In the genomic region with DNA sequence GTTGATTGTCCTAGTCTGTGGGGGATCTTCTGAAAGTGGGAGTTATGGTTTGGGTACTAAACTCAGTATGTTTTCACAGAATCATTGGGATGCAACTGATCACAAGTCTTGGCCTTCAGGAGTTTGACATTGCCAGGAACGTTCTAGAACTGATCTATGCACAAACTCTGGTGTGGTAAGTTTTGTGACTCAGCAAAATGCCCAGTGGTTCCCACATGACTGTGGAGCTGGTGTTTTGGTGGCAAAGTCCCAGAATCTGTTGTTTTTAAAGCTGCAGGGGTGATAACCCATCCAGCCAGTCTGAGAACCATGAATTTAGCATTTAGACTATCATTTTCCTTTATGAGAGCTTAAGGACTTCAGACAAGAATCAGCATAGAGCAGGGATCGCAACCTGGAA, we compare ENCODE assay signal across 1 cellular context.
TF ChIP-seq lines count a peak whose summit lies in the region.

No MANE protein-coding gene starts in this region.

TF ChIP-seq in GM23338, 12 proteins besides CTCF, POLR2A, EP300 and RAD21:
- TF ChIP-seq, protein P1, sequence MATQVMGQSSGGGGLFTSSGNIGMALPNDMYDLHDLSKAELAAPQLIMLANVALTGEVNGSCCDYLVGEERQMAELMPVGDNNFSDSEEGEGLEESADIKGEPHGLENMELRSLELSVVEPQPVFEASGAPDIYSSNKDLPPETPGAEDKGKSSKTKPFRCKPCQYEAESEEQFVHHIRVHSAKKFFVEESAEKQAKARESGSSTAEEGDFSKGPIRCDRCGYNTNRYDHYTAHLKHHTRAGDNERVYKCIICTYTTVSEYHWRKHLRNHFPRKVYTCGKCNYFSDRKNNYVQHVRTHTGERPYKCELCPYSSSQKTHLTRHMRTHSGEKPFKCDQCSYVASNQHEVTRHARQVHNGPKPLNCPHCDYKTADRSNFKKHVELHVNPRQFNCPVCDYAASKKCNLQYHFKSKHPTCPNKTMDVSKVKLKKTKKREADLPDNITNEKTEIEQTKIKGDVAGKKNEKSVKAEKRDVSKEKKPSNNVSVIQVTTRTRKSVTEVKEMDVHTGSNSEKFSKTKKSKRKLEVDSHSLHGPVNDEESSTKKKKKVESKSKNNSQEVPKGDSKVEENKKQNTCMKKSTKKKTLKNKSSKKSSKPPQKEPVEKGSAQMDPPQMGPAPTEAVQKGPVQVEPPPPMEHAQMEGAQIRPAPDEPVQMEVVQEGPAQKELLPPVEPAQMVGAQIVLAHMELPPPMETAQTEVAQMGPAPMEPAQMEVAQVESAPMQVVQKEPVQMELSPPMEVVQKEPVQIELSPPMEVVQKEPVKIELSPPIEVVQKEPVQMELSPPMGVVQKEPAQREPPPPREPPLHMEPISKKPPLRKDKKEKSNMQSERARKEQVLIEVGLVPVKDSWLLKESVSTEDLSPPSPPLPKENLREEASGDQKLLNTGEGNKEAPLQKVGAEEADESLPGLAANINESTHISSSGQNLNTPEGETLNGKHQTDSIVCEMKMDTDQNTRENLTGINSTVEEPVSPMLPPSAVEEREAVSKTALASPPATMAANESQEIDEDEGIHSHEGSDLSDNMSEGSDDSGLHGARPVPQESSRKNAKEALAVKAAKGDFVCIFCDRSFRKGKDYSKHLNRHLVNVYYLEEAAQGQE (IDR thresholded peaks at IDR 0.05; ENCODE audit: unreplicated experiment), result no peak
